1 cellular context compared by ENCODE assay signal in the genomic region with DNA sequence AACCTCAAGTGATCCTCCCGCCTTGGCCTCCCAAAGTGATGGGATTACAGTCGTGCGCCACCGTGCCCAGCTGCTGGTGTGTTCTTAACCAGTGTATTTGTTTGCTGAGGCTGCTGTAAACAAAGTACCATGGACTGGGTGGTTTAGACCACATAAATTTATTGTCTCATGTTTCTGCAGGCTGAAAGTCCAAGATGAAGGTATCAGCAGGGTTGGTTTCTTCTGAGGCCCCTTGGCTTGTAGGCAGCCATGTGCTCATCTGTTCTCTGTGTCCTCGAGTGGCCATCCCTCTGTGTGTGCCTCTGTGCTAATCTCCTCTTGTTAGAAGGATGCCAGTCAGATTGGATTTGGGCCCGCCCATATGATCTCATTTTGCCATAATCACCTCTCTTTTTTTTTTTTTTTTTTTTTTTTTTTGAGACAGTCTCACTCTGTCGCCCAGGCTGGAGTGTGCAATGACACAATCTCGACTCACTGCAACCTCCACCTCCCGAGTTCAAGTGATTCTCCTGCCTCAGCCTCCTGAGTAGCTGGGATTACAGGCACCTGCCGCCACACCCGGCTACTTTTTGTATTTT.
A peak's percentile ranks its signal among the peaks of the same experiment; 100 is the strongest.
TF ChIP-seq lines count a peak whose summit lies in the region.

No MANE protein-coding gene starts in this region.

TF ChIP-seq in HEK293, 187 proteins besides CTCF, POLR2A, EP300 and RAD21:
- TF ChIP-seq, protein P1, sequence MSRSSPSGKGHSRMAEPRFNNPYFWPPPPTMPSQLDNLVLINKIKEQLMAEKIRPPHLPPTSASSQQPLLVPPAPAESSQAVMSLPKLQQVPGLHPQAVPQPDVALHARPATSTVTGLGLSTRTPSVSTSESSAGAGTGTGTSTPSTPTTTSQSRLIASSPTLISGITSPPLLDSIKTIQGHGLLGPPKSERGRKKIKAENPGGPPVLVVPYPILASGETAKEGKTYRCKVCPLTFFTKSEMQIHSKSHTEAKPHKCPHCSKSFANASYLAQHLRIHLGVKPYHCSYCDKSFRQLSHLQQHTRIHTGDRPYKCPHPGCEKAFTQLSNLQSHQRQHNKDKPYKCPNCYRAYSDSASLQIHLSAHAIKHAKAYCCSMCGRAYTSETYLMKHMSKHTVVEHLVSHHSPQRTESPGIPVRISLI (tag by site-specific recombination; IDR thresholded peaks at IDR 0.05) = 0 out of 2 replicates have a peak, but pooled peaks have one; percentile 55
- TF ChIP-seq ZBTB7A (tag by site-specific recombination; IDR thresholded peaks at IDR 0.05; ENCODE audit: low read depth) = no peak
- no peak for TF ChIP-seq ZNF311 (tag by site-specific recombination; IDR thresholded peaks at IDR 0.05; ENCODE audit: borderline replicate concordance)
- 0 out of 2 replicates have a peak, but pooled peaks have one; percentile 23 for TF ChIP-seq KLF8 (tag by site-specific recombination; IDR thresholded peaks at IDR 0.05)
- peak; percentile 95 for TF ChIP-seq ZNF548 (tag by site-specific recombination; IDR thresholded peaks at IDR 0.05)
- TF ChIP-seq ZNF335 (tag by site-specific recombination; conservative IDR thresholded peaks at IDR 0.05) = 0 out of 2 replicates have a peak, but pooled peaks have one; percentile 43
- TF ChIP-seq ZNF426 (tag by site-specific recombination; IDR thresholded peaks at IDR 0.05) = no peak
- peak; percentile 26; the same call in 1 of the 2 replicates for TF ChIP-seq ZBTB21 (tag by site-specific recombination; IDR thresholded peaks at IDR 0.05)
- 0 out of 2 replicates have a peak, but pooled peaks have one; percentile 29 for TF ChIP-seq ZNF324 (tag by site-specific recombination; IDR thresholded peaks at IDR 0.05)
- no peak for TF ChIP-seq ZNF184 (tag by site-specific recombination; IDR thresholded peaks at IDR 0.05)
- no peak for TF ChIP-seq ZNF610 (tag by site-specific recombination; IDR thresholded peaks at IDR 0.05; ENCODE audit: borderline replicate concordance)
- no peak for TF ChIP-seq ZNF121 (tag by site-specific recombination; IDR thresholded peaks at IDR 0.05)
- TF ChIP-seq ZNF692 (tag by site-specific recombination; IDR thresholded peaks at IDR 0.05) = 0 out of 2 replicates have a peak, but pooled peaks have one; percentile 26
- no peak for TF ChIP-seq ZNF214 (tag by site-specific recombination; IDR thresholded peaks at IDR 0.05; ENCODE audit: borderline replicate concordance)
- peak; percentile 60 for TF ChIP-seq SP7 (tag by site-specific recombination; IDR thresholded peaks at IDR 0.05)
- peak; percentile 59 for TF ChIP-seq ZNF629 (tag by site-specific recombination; IDR thresholded peaks at IDR 0.05)
